Comparison of ENCODE assay signal across 22 cellular contexts in the genomic region with DNA sequence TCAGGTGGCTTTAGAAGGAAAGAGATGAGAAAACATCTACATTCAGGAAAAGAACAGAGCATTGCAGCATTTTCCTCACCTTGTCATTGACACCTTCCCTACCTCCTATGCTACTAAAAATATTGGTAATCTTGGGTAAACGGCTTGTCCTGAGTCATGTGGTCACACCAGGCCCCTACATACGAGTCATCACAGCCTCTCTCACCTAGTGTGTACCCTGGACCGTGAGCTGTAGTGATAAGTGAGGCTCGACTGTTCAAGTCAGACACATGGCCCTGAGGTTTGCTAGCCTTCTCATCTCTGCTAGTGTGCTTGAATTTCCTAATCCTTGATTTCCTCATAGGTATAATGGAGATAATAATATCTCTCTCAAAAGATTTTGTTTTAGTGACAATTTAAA. TPM values are rescaled to one million over a fixed set of nuclear protein-coding genes. Genes with fewer than 3 reads are reported as not detected.
A peak's percentile ranks its signal among the peaks of the same experiment; 100 is the strongest.
DNase-seq lines count a peak whose midpoint lies in the region; ATAC-seq, FAIRE-seq and TF ChIP-seq lines count a peak whose summit lies in the region.
"Had no signal": no experiment of that assay in that cellular context is flagged by ENCODE, and none has a peak within 500 bp of the region (broad histone marks: within the 10 kb centered on the region; RNA-seq: fewer than 3 reads in every experiment).

No MANE protein-coding gene starts in this region.

- no peak for FAIRE-seq in D721Med (lab: Jason Lieb, UNC)
- FAIRE-seq: GM19239 had no signal

- TF ChIP-seq POLR2A in uterus (IDR thresholded peaks at IDR 0.05), result no peak

- H3K27ac Mint-ChIP-seq in activated CD8-positive, alpha-beta T cell treated with anti-CD3 and anti-CD28 coated beads for 36 hours, result no peak overlapping the region
- H3K27ac Mint-ChIP-seq in activated CD8-positive, alpha-beta T cell treated with anti-CD3 and anti-CD28 coated beads, Interleukin-2, amount 10 ng/mL, durations not matched to agents 7 days and 5 days, result no peak overlapping the region
- H3K27ac Mint-ChIP-seq in stimulated activated naive B cell treated with anti-CD40 and anti-IgM and Interleukin-4, amounts not matched to agents 10 μg/mL and 1 μg/mL and 100 μg/mL, for 72 hours, result no peak overlapping the region
- H3K27ac Mint-ChIP-seq: activated T-helper 2 cell treated with anti-CD3 and anti-CD28 coated beads, Interferon-gamma antibody, Interleukin-2, Interleukin-4, amounts not matched to agents 10 μg/mL and 5 μg/mL and 100 μg/mL, durations not matched to agents 14 hours and 24 hours and 36 hours; dendritic cell treated with granulocyte-macrophage colony-stimulating factor and Interleukin-4, amounts not matched to agents 40 ng/mL and 50 ng/mL, for 4 days had no signal

- H3K27ac ChIP-seq in PC-3 (ENCODE audit: low read length), result peak overlapping the region; percentile 95
- H3K27ac ChIP-seq in epithelial cell of prostate, result peak overlapping the region; percentile 72
- no peak overlapping the region for H3K27ac ChIP-seq in uterus
- H3K27ac ChIP-seq: esophagus squamous epithelium, left ventricle myocardium inferior, right atrium auricular region had no signal

- no peaks in the 10 kb centered on the region for H3K9me2 ChIP-seq in PC-3 (replicated peaks; ENCODE audit: low read length)

- peak overlapping the region; percentile 51; the same call in 1 of the 2 replicates for H2AFZ ChIP-seq in PC-3 (ENCODE audit: low read length)

- H3K36me3 ChIP-seq in PC-3 (ENCODE audit: low read depth, low read length) (no peaks in the 10 kb centered on the region), uterus (no peaks in the 10 kb centered on the region)
- H3K36me3 ChIP-seq: esophagus squamous epithelium, left ventricle myocardium inferior, right atrium auricular region had no signal

- no peak for ATAC-seq in activated CD8-positive, alpha-beta T cell treated with anti-CD3 and anti-CD28 coated beads for 36 hours
- ATAC-seq in activated CD8-positive, alpha-beta T cell treated with anti-CD3 and anti-CD28 coated beads, Interleukin-2, amount 10 ng/mL, durations not matched to agents 7 days and 5 days, result no peak
- ATAC-seq in PC-3, result peak; percentile 39
- peak; percentile 44 to 51 for ATAC-seq in stimulated activated naive B cell treated with anti-CD40 and anti-IgM and Interleukin-4, amounts not matched to agents 10 μg/mL and 1 μg/mL and 100 μg/mL, for 72 hours (replicated peaks)
- ATAC-seq: naive thymus-derived CD4-positive, alpha-beta T cell had no signal

- H3K4me3 ChIP-seq in PC-3 (ENCODE audit: low read length) (no peak overlapping the region), uterus (no peak overlapping the region)
- H3K4me3 ChIP-seq: esophagus squamous epithelium, left ventricle myocardium inferior, right atrium auricular region had no signal

- CTCF ChIA-PET in activated CD8-positive, alpha-beta T cell treated with anti-CD3 and anti-CD28 coated beads for 36 hours (lab: Charles Lee), result interaction anchor here (0.7 to 1.4 kb wide), 4 partner anchors 47 to 391 kb away, joined by 3 to 4 read pairs (median 3); no protein-coding TSS in a partner anchor
- CTCF ChIA-PET in activated CD8-positive, alpha-beta T cell treated with anti-CD3 and anti-CD28 coated beads, Interleukin-2, amount 10 ng/mL, durations not matched to agents 7 days and 5 days (lab: Charles Lee), result interaction anchor here (0.8 to 1.2 kb wide), 2 partner anchors 31 to 116 kb away, joined by 3 read pairs; no protein-coding TSS in a partner anchor
- CTCF ChIA-PET in PC-3 (lab: Charles Lee), result interaction anchor here (0.6 kb wide), 1 partner anchor 207 kb away, joined by 3 read pairs; no protein-coding TSS in a partner anchor

- H3K79me2 ChIP-seq in PC-3 (ENCODE audit: low read length), result no peaks in the 10 kb centered on the region

- no peak overlapping the region for H3K4me3 Mint-ChIP-seq in activated CD8-positive, alpha-beta T cell treated with anti-CD3 and anti-CD28 coated beads for 36 hours
- H3K4me3 Mint-ChIP-seq in activated CD8-positive, alpha-beta T cell treated with anti-CD3 and anti-CD28 coated beads, Interleukin-2, amount 10 ng/mL, durations not matched to agents 7 days and 5 days, result no peak overlapping the region
- no peak overlapping the region for H3K4me3 Mint-ChIP-seq in stimulated activated naive B cell treated with anti-CD40 and anti-IgM and Interleukin-4, amounts not matched to agents 10 μg/mL and 1 μg/mL and 100 μg/mL, for 72 hours
- H3K4me3 Mint-ChIP-seq: dendritic cell treated with granulocyte-macrophage colony-stimulating factor and Interleukin-4, amounts not matched to agents 40 ng/mL and 50 ng/mL, for 4 days; naive thymus-derived CD4-positive, alpha-beta T cell had no signal

- no peak for TF ChIP-seq CTCF in activated CD8-positive, alpha-beta T cell treated with anti-CD3 and anti-CD28 coated beads for 36 hours (IDR thresholded peaks at IDR 0.05)
- TF ChIP-seq CTCF in PC-3 (conservative IDR thresholded peaks at IDR 0.05; ENCODE audit: low read depth, low read length), result no peak
- no peak for TF ChIP-seq CTCF in D721Med (IDR thresholded peaks at IDR 0.05; ENCODE audit: insufficient read depth, missing control alignments)
- TF ChIP-seq CTCF in uterus (IDR thresholded peaks at IDR 0.05), result no peak

- POLR2A ChIA-PET in activated CD8-positive, alpha-beta T cell treated with anti-CD3 and anti-CD28 coated beads for 36 hours (lab: Charles Lee), result no interaction called here
- POLR2A ChIA-PET in activated CD8-positive, alpha-beta T cell treated with anti-CD3 and anti-CD28 coated beads, Interleukin-2, amount 10 ng/mL, durations not matched to agents 7 days and 5 days (lab: Charles Lee), result no interaction called here
- POLR2A ChIA-PET in PC-3 (lab: Charles Lee; ENCODE audit: unreplicated experiment), result no interaction called here

- peaks cover 8% of the 10 kb centered on the region for H3K4me1 Mint-ChIP-seq in activated CD8-positive, alpha-beta T cell treated with anti-CD3 and anti-CD28 coated beads for 36 hours (ENCODE audit: low read depth)
- H3K4me1 Mint-ChIP-seq in activated CD8-positive, alpha-beta T cell treated with anti-CD3 and anti-CD28 coated beads, Interleukin-2, amount 10 ng/mL, durations not matched to agents 7 days and 5 days (ENCODE audit: low read depth), result peaks cover 5% of the 10 kb centered on the region
- peaks cover 7 to 13% of the 10 kb centered on the region in 2 donors for H3K4me1 Mint-ChIP-seq in stimulated activated naive B cell treated with anti-CD40 and anti-IgM and Interleukin-4, amounts not matched to agents 10 μg/mL and 1 μg/mL and 100 μg/mL, for 72 hours

- H3K9me3 Mint-ChIP-seq in activated CD8-positive, alpha-beta T cell treated with anti-CD3 and anti-CD28 coated beads for 36 hours, result no peaks in the 10 kb centered on the region
- H3K9me3 Mint-ChIP-seq in activated CD8-positive, alpha-beta T cell treated with anti-CD3 and anti-CD28 coated beads, Interleukin-2, amount 10 ng/mL, durations not matched to agents 7 days and 5 days (ENCODE audit: insufficient read depth), result no peaks in the 10 kb centered on the region
- H3K9me3 Mint-ChIP-seq in stimulated activated naive B cell treated with anti-CD40 and anti-IgM and Interleukin-4, amounts not matched to agents 10 μg/mL and 1 μg/mL and 100 μg/mL, for 72 hours, result no peaks in the 10 kb centered on the region
- H3K9me3 Mint-ChIP-seq: activated T-helper 2 cell treated with anti-CD3 and anti-CD28 coated beads, Interferon-gamma antibody, Interleukin-2, Interleukin-4, amounts not matched to agents 10 μg/mL and 5 μg/mL and 100 μg/mL, durations not matched to agents 14 hours and 24 hours and 36 hours had no signal

- no peaks in the 10 kb centered on the region for H3K27me3 ChIP-seq in PC-3 (ENCODE audit: low read length)
- no peaks in the 10 kb centered on the region for H3K27me3 ChIP-seq in uterus
- H3K27me3 ChIP-seq: esophagus squamous epithelium, right atrium auricular region had no signal

- no peaks in the 10 kb centered on the region for H3K36me3 Mint-ChIP-seq in activated CD8-positive, alpha-beta T cell treated with anti-CD3 and anti-CD28 coated beads for 36 hours (ENCODE audit: low read depth)
- no peaks in the 10 kb centered on the region for H3K36me3 Mint-ChIP-seq in activated CD8-positive, alpha-beta T cell treated with anti-CD3 and anti-CD28 coated beads, Interleukin-2, amount 10 ng/mL, durations not matched to agents 7 days and 5 days (ENCODE audit: low read depth)
- H3K36me3 Mint-ChIP-seq in stimulated activated naive B cell treated with anti-CD40 and anti-IgM and Interleukin-4, amounts not matched to agents 10 μg/mL and 1 μg/mL and 100 μg/mL, for 72 hours, result no peaks in the 10 kb centered on the region
- H3K36me3 Mint-ChIP-seq: naive thymus-derived CD4-positive, alpha-beta T cell had no signal

- DNase-seq in activated CD8-positive, alpha-beta T cell treated with anti-CD3 and anti-CD28 coated beads for 36 hours, result peak; percentile 6
- DNase-seq in activated CD8-positive, alpha-beta T cell treated with anti-CD3 and anti-CD28 coated beads, Interleukin-2, amount 10 ng/mL, durations not matched to agents 7 days and 5 days, result no peak
- DNase-seq in PC-3 (peak; percentile 39), epithelial cell of prostate (ENCODE audit: low read depth, low spot score) (peak; percentile 16), D721Med (ENCODE audit: insufficient read length, low spot score) (no peak), AG08395 (ENCODE audit: low spot score) (no peak), uterus (no peak)
- no peak for DNase-seq in stimulated activated naive B cell treated with anti-CD40 and anti-IgM and Interleukin-4, amounts not matched to agents 10 μg/mL and 1 μg/mL and 100 μg/mL, for 72 hours
- DNase-seq: ACHN; activated CD4-positive, alpha-beta T cell treated with anti-CD3 and anti-CD28 coated beads, Interleukin-2, amount 50 U/mL, for 4 hours; esophagus squamous epithelium; GF-D8; hypothalamus; left ventricle myocardium inferior; naive thymus-derived CD4-positive, alpha-beta T cell; NCI-H2081; stimulated activated CD4-positive, alpha-beta T cell treated with anti-CD3 and anti-CD28 coated beads, Interleukin-2, amount 100 ng/mL, for 48 hours had no signal

- peak overlapping the region; percentile 59 for H3K4me2 ChIP-seq in PC-3 (ENCODE audit: low read length)

- no peaks in the 10 kb centered on the region for H4K20me1 ChIP-seq in PC-3 (ENCODE audit: low read length)

- H3K9me3 ChIP-seq in PC-3 (ENCODE audit: low read length), result no peaks in the 10 kb centered on the region
- H3K9me3 ChIP-seq in uterus, result no peaks in the 10 kb centered on the region
- H3K9me3 ChIP-seq: esophagus squamous epithelium, left ventricle myocardium inferior, right atrium auricular region had no signal

- intact Hi-C loops in activated CD8-positive, alpha-beta T cell treated with anti-CD3 and anti-CD28 coated beads for 36 hours (cut with micrococcal nuclease), result loop anchor here (5.0 kb wide), 1 partner anchor 132 kb away; no protein-coding TSS in a partner anchor
- intact Hi-C loops in PC-3 (cut with micrococcal nuclease), result loop anchor here (10.0 kb wide), 1 partner anchor 116 kb away; no protein-coding TSS in a partner anchor
- intact Hi-C loops in uterus (cut with DNase I; ENCODE audit: low total_unique reads), result no loop called here

- H3K27me3 Mint-ChIP-seq in activated CD8-positive, alpha-beta T cell treated with anti-CD3 and anti-CD28 coated beads for 36 hours, result no peaks in the 10 kb centered on the region
- H3K27me3 Mint-ChIP-seq in activated CD8-positive, alpha-beta T cell treated with anti-CD3 and anti-CD28 coated beads, Interleukin-2, amount 10 ng/mL, durations not matched to agents 7 days and 5 days (ENCODE audit: low read depth), result no peaks in the 10 kb centered on the region
- H3K27me3 Mint-ChIP-seq in stimulated activated naive B cell treated with anti-CD40 and anti-IgM and Interleukin-4, amounts not matched to agents 10 μg/mL and 1 μg/mL and 100 μg/mL, for 72 hours, result no peaks in the 10 kb centered on the region

- BruUV-seq in PC-3 (replicated peaks; lab: Mats Ljungman, UMichigan), result no TSS peak

- H3F3A ChIP-seq in PC-3 (ENCODE audit: low read length, unreplicated experiment), result peaks cover 3% of the 10 kb centered on the region

- peak overlapping the region; percentile 69 for H3K9ac ChIP-seq in PC-3 (ENCODE audit: low read length)

- H3K4me1 ChIP-seq in PC-3 (ENCODE audit: insufficient read depth, low read length) (peaks cover 28% of the 10 kb centered on the region), uterus (no peaks in the 10 kb centered on the region)
- H3K4me1 ChIP-seq: left ventricle myocardium inferior, right atrium auricular region had no signal

RNA-seq across cellular contexts. Expression of a gene that starts 29.6 kb away (rescaled TPM):
- under 1 TPM in 1 of 2 experiments, not detected in 1; 0.54 TPM for total RNA-seq in activated CD8-positive, alpha-beta T cell treated with anti-CD3 and anti-CD28 coated beads for 36 hours
- not detected for total RNA-seq in activated CD8-positive, alpha-beta T cell treated with anti-CD3 and anti-CD28 coated beads, Interleukin-2, amount 10 ng/mL, durations not matched to agents 7 days and 5 days
- total RNA-seq in PC-3 (2014; rRNA removed) (not detected in 2 replicates), uterus (not detected)
- total RNA-seq: activated T-helper 2 cell treated with anti-CD3 and anti-CD28 coated beads, Interferon-gamma antibody, Interleukin-2, Interleukin-4, amounts not matched to agents 10 μg/mL and 5 μg/mL and 100 μg/mL, durations not matched to agents 14 hours and 24 hours and 36 hours; esophagus squamous epithelium; left ventricle myocardium inferior; naive thymus-derived CD4-positive, alpha-beta T cell; right atrium auricular region; ureter had no signal

Comparison
In these comparisons a context has a peak if more than half of its experiments do, and no peak if none do; other contexts are left out.
1. DNase-seq: peak in activated CD8-positive, alpha-beta T cell treated with anti-CD3 and anti-CD28 coated beads for 36 hours (single experiment), PC-3 (single experiment) and epithelial cell of prostate (single experiment); none in activated CD8-positive, alpha-beta T cell treated with anti-CD3 and anti-CD28 coated beads, Interleukin-2, amount 10 ng/mL, durations not matched to agents 7 days and 5 days (single experiment), stimulated activated naive B cell treated with anti-CD40 and anti-IgM and Interleukin-4, amounts not matched to agents 10 μg/mL and 1 μg/mL and 100 μg/mL, for 72 hours (single experiment), D721Med (single experiment), AG08395 (single experiment) and uterus (0 of 2).
2. ATAC-seq: peak in PC-3 (single experiment) and stimulated activated naive B cell treated with anti-CD40 and anti-IgM and Interleukin-4, amounts not matched to agents 10 μg/mL and 1 μg/mL and 100 μg/mL, for 72 hours (2 of 2); none in activated CD8-positive, alpha-beta T cell treated with anti-CD3 and anti-CD28 coated beads for 36 hours (single experiment) and activated CD8-positive, alpha-beta T cell treated with anti-CD3 and anti-CD28 coated beads, Interleukin-2, amount 10 ng/mL, durations not matched to agents 7 days and 5 days (single experiment).
3. H3K27ac ChIP-seq: peak in PC-3 (single experiment) and epithelial cell of prostate (single experiment); none in uterus (0 of 2).